17 cellular contexts compared by ENCODE assay signal in the genomic region with DNA sequence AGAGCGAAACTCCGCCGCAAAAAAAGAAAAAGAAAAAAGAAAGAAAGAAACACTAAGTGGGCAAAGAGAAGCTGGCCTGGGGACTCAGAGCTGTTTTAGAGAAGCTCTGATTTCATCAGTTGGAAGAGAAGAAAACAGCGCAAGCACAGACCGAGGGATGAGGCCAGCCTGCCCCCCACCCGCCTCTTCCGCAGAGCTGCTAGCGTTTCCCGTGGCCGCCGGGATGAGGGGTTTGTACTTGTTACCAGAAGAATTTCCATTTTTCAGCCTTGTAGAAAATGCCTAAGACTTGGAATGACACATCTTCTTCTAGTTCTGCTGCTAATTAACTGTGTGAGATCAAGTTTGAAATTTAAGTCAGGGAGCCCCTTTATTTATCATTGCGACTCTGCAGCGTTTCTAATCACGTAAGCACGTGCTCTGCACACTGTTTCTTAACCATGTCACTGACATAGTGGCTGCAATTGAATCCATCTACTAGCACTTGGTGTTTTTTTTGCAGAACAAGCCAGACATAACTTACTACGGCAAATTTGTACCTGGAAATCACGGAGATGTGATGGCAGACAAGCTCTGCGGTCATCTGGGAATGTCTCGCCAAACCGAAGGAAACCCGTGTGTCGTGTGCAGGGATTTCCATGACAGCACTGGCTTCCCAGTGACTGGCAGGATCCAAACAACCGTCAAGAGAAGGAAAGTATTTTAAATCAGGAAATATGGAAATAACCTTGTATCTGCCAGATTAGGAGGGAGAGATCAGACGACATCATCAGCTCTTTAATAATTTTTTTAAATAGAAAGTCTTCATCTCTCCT. TPM values are rescaled to one million over a fixed set of nuclear protein-coding genes. Genes with fewer than 3 reads are reported as not detected.
DNase-seq lines count a peak whose midpoint lies in the region; ATAC-seq and TF ChIP-seq lines count a peak whose summit lies in the region.
"Had no signal": no experiment of that assay in that cellular context is flagged by ENCODE, and none has a peak within 500 bp of the region (broad histone marks: within the 10 kb centered on the region; RNA-seq: fewer than 3 reads in every experiment).

No MANE protein-coding gene starts in this region.

- no peaks in the 10 kb centered on the region for H3K9me3 ChIP-seq in SK-N-MC (ENCODE audit: low read depth, low read length)
- no peaks in the 10 kb centered on the region for H3K9me3 ChIP-seq in skeletal muscle tissue (ENCODE audit: control insufficient read depth in 3 of 3, low read length in 3 of 3)
- H3K9me3 ChIP-seq: pancreas, right lobe of liver, thoracic aorta had no signal

- H3K36me3 ChIP-seq in SK-N-MC (ENCODE audit: insufficient read depth, low read length) (no peaks in the 10 kb centered on the region), skeletal muscle tissue (ENCODE audit: control insufficient read depth in 3 of 3, insufficient read depth in 3 of 3, low read length in 3 of 3) (no peaks in the 10 kb centered on the region)
- H3K36me3 ChIP-seq: pancreas, right lobe of liver, thoracic aorta had no signal

- H3K9ac ChIP-seq in SK-N-MC (ENCODE audit: insufficient read length) = peak overlapping the region; percentile 47
- H3K9ac ChIP-seq in skeletal muscle tissue (ENCODE audit: low read depth in 1 of 3, low read length in 3 of 3) = no peak overlapping the region

- ATAC-seq in HG03571 (IDR thresholded peaks at IDR 0.05; ENCODE audit: unreplicated experiment) = no peak
- no peak for ATAC-seq in GM21576 (IDR thresholded peaks at IDR 0.05; ENCODE audit: unreplicated experiment)
- ATAC-seq: activated naive CD4-positive, alpha-beta T cell treated with anti-CD3 and anti-CD28 coated beads, Interleukin-2, amount 50 U/mL, for 72 hours; naive thymus-derived CD4-positive, alpha-beta T cell; pancreas; right lobe of liver; stimulated activated effector memory CD8-positive, alpha-beta T cell treated with anti-CD3 and anti-CD28 coated beads, Interleukin-12 subunit alpha, Interleukin-12 subunit beta, amount 100 ng/mL, for 72 hours had no signal

- peak; percentile 54 for DNase-seq in AG20443 (ENCODE audit: low spot score)
- DNase-seq in SK-N-MC (ENCODE audit: low read depth, low spot score) = no peak
- peak; percentile 33 for DNase-seq in fibroblast of villous mesenchyme (ENCODE audit: low read depth)
- no peak for DNase-seq in NCI-H1048 (lab: John Stamatoyannopoulos, UW)
- no peak for DNase-seq in middle frontal gyrus (ENCODE audit: extremely low spot score, low spot score)
- DNase-seq: naive thymus-derived CD4-positive, alpha-beta T cell; NCI-H1105 treated with DMSO at 0.1 percent for 48 hours; NCI-H2081 treated with DMSO at 0.1 percent for 48 hours; pancreas; right lobe of liver had no signal

- H3K27ac ChIP-seq in SK-N-MC (peak overlapping the region; percentile 64; the same call in 1 of the 2 replicates), skeletal muscle tissue (ENCODE audit: low read depth, low read length) (peak overlapping the region; percentile 30)
- H3K27ac ChIP-seq: pancreas, right lobe of liver, thoracic aorta had no signal

- TF ChIP-seq CTCF in fibroblast of villous mesenchyme (IDR thresholded peaks at IDR 0.05; ENCODE audit: insufficient read depth, low read depth, low read length) = no peak

- H3K4me1 ChIP-seq in skeletal muscle tissue (ENCODE audit: control insufficient read depth in 3 of 3, insufficient read depth in 3 of 3, low read length in 3 of 3) = peaks cover 0 to 2% (median 0%) of the 10 kb centered on the region in 3 donors
- H3K4me1 ChIP-seq: pancreas, right lobe of liver had no signal

- H3K27me3 ChIP-seq in skeletal muscle tissue (ENCODE audit: control insufficient read depth in 3 of 3, insufficient read depth in 3 of 3, low read length in 3 of 3) = peaks cover 0 to 6% (median 0%) of the 10 kb centered on the region in 3 donors
- H3K27me3 ChIP-seq: pancreas, right lobe of liver had no signal

- H3K4me3 ChIP-seq in SK-N-MC = peak overlapping the region; percentile 40
- H3K4me3 ChIP-seq in fibroblast of villous mesenchyme (ENCODE audit: low read depth, low read length) = peak overlapping the region; percentile 32
- H3K4me3 ChIP-seq in skeletal muscle tissue (ENCODE audit: low read length in 3 of 3) = peak overlapping the region in 2 of 3 donors; percentile 31 to 33
- H3K4me3 ChIP-seq: pancreas, right lobe of liver, thoracic aorta had no signal

RNA-seq across cellular contexts. Expression of gene ROR2, which starts 41.8 kb away (rescaled TPM):
- total RNA-seq in fibroblast of villous mesenchyme = 3.0 and 5.2 TPM in 2 replicates
- total RNA-seq in skeletal muscle tissue = 4.2 TPM
- total RNA-seq: activated CD8-positive, alpha-beta memory T cell treated with anti-CD3 and anti-CD28 coated beads for 36 hours; activated naive CD4-positive, alpha-beta T cell treated with anti-CD3 and anti-CD28 coated beads, Interleukin-2, amount 50 U/mL, for 72 hours had no signal

Comparison
In these comparisons a context has a peak if more than half of its experiments do, and no peak if none do; other contexts are left out.
1. DNase-seq: peak in AG20443 (single experiment) and fibroblast of villous mesenchyme (single experiment); none in SK-N-MC (single experiment), NCI-H1048 (single experiment) and middle frontal gyrus (single experiment).
2. Peak in every context shown above with its lines, with median percentiles within 50 percentile points of each other: H3K4me3 ChIP-seq.